In the genomic region with DNA sequence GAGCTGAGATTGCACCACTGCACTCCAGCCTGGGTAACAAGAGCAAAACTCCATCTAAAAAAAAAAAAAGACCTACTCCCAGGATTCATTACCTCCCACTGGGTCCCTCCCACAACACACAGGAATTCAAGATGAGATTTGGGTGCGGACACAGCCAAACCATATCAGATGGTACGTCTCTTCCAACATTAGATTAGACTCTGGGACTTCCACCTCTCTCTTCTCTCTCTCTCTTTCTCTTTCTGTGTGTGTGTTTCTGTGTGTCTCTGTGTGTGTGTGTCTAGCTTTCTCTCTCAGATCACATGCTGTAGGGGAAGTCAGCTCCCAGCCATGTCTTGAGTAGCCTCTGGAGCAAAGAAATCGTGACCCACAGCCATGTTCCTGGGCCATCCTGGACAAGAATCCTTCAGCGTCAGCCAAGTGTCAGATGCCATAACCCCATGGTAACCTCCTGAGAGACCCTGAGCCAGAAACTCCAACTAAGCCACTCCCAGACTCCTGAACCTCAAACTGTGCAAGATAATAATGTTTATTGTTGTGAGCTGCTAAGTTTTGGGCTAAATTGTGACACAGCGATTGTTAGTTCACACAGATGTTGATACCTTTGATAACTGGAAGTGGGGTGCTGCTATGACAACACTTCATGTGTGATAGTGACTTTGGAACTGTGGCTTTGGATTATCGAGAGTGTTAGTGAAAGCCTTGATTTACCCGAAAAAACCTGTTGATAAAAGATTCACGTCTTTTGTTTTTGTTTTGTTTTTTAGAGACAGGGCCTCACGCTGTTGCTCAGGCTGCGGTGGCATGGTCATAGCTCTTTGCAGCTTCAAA, we compare ENCODE assay signal across 22 cellular contexts.
"Had no signal": no experiment of that assay in that cellular context is flagged by ENCODE, and none has a peak within 500 bp of the region (broad histone marks: within the 10 kb centered on the region; RNA-seq: fewer than 3 reads in every experiment).

No MANE protein-coding gene starts in this region.

- H3K27ac Mint-ChIP-seq: activated CD4-positive, alpha-beta memory T cell treated with anti-CD3 and anti-CD28 coated beads, Interleukin-2, amount 10 ng/mL, durations not matched to agents 7 days and 5 days; activated CD8-positive, alpha-beta memory T cell treated with anti-CD3 and anti-CD28 coated beads, Interleukin-2, amount 10 ng/mL, durations not matched to agents 7 days and 5 days; activated naive CD8-positive, alpha-beta T cell treated with anti-CD3 and anti-CD28 coated beads, Interleukin-2, amount 10 ng/mL, durations not matched to agents 7 days and 5 days; nephron progenitor cell; progenitor cell of endocrine pancreas; T-cell had no signal

- H3K27ac ChIP-seq: brain microvascular endothelial cell, coronary artery, gastroesophageal sphincter, heart left ventricle, left ventricle myocardium inferior, right atrium auricular region, skin epidermis had no signal

- H3K36me3 Mint-ChIP-seq: activated naive CD8-positive, alpha-beta T cell treated with anti-CD3 and anti-CD28 coated beads, Interleukin-2, amount 10 ng/mL, durations not matched to agents 7 days and 5 days had no signal

- H3K4me3 ChIP-seq: coronary artery, gastroesophageal sphincter, heart left ventricle, left ventricle myocardium inferior, right atrium auricular region, skin epidermis, stomach had no signal

- DNase-seq: activated CD4-positive, alpha-beta memory T cell treated with anti-CD3 and anti-CD28 coated beads, Interleukin-2, amount 10 ng/mL, durations not matched to agents 7 days and 5 days; activated CD4-positive, alpha-beta T cell treated with anti-CD3 and anti-CD28 coated beads for 48 hours; activated CD4-positive, CD25-positive, alpha-beta regulatory T cell; activated CD8-positive, alpha-beta memory T cell treated with anti-CD3 and anti-CD28 coated beads, Interleukin-2, amount 10 ng/mL, durations not matched to agents 7 days and 5 days; activated naive CD4-positive, alpha-beta T cell treated with Interleukin-2 at 50 U/mL for 16 hours; activated naive CD8-positive, alpha-beta T cell treated with anti-CD3 and anti-CD28 coated beads, Interleukin-2, amount 10 ng/mL, durations not matched to agents 7 days and 5 days; effector CD4-positive, alpha-beta T cell; heart left ventricle; left ventricle myocardium inferior; midbrain; nephron progenitor cell; occipital lobe; stomach; T-cell had no signal

- H3K27me3 ChIP-seq: brain microvascular endothelial cell, gastroesophageal sphincter, heart left ventricle, right atrium auricular region, stomach had no signal

- H3K9me3 ChIP-seq: gastroesophageal sphincter, heart left ventricle, left ventricle myocardium inferior, right atrium auricular region, stomach had no signal

- ATAC-seq: esophagus mucosa, gastroesophageal sphincter, heart left ventricle, T-cell had no signal

- H3K9me3 Mint-ChIP-seq: activated CD4-positive, alpha-beta memory T cell treated with anti-CD3 and anti-CD28 coated beads, Interleukin-2, amount 10 ng/mL, durations not matched to agents 7 days and 5 days; activated naive CD8-positive, alpha-beta T cell treated with anti-CD3 and anti-CD28 coated beads, Interleukin-2, amount 10 ng/mL, durations not matched to agents 7 days and 5 days; central memory CD8-positive, alpha-beta T cell; T-cell had no signal

- H3K36me3 ChIP-seq: brain microvascular endothelial cell, gastroesophageal sphincter, heart left ventricle, left ventricle myocardium inferior, right atrium auricular region, stomach had no signal

- H3K4me3 Mint-ChIP-seq: activated CD4-positive, alpha-beta memory T cell treated with anti-CD3 and anti-CD28 coated beads, Interleukin-2, amount 10 ng/mL, durations not matched to agents 7 days and 5 days; activated CD8-positive, alpha-beta memory T cell treated with anti-CD3 and anti-CD28 coated beads, Interleukin-2, amount 10 ng/mL, durations not matched to agents 7 days and 5 days; activated naive CD8-positive, alpha-beta T cell treated with anti-CD3 and anti-CD28 coated beads, Interleukin-2, amount 10 ng/mL, durations not matched to agents 7 days and 5 days; central memory CD8-positive, alpha-beta T cell; nephron progenitor cell; T-cell had no signal
